ENCODE assay signal across 19 cellular contexts in genomic region chr11:32466279-32466915, GRCh38. TPM values are rescaled to one million over a fixed set of nuclear protein-coding genes. Genes with fewer than 3 reads are reported as not detected.
A peak's percentile ranks its signal among the peaks of the same experiment; 100 is the strongest.
DNase-seq lines count a peak whose midpoint lies in the region; ATAC-seq and TF ChIP-seq lines count a peak whose summit lies in the region.
"Had no signal": no experiment of that assay in that cellular context is flagged by ENCODE, and none has a peak within 500 bp of the region (broad histone marks: within the 10 kb centered on the region; RNA-seq: fewer than 3 reads in every experiment).

No MANE protein-coding gene starts in this region.

- ATAC-seq in mucosa of descending colon = peak; percentile 79
- no peak for ATAC-seq in HG03378 (IDR thresholded peaks at IDR 0.05; ENCODE audit: unreplicated experiment)
- no peak for ATAC-seq in HG03354 (IDR thresholded peaks at IDR 0.05; ENCODE audit: poor library complexity, severe bottlenecking, unreplicated experiment)
- ATAC-seq: activated CD8-positive, alpha-beta memory T cell treated with anti-CD3 and anti-CD28 coated beads, Interleukin-2, amount 10 ng/mL, durations not matched to agents 7 days and 5 days; gastroesophageal sphincter; stimulated activated effector memory CD8-positive, alpha-beta T cell treated with anti-CD3 and anti-CD28 coated beads, Interleukin-12 subunit alpha, Interleukin-12 subunit beta, amount 100 ng/mL, for 72 hours had no signal

- intact Hi-C loops in mucosa of descending colon (cut with DNase I, micrococcal nuclease) = no loop called here

- H3K4me3 ChIP-seq in NB4 (ENCODE audit: low read depth, low read length) (no peak overlapping the region), mucosa of descending colon (no peak overlapping the region)
- H3K4me3 ChIP-seq: gastroesophageal sphincter, HAP-1, ovary had no signal

- no peaks in the 10 kb centered on the region for H3K9me3 ChIP-seq in mucosa of descending colon
- H3K9me3 ChIP-seq: gastroesophageal sphincter, HAP-1, ovary had no signal

- no peaks in the 10 kb centered on the region for H3K36me3 ChIP-seq in mucosa of descending colon (ENCODE audit: low read depth)
- H3K36me3 ChIP-seq: gastroesophageal sphincter, HAP-1, ovary had no signal

- H3K4me1 ChIP-seq in mucosa of descending colon (ENCODE audit: low read depth) = no peaks in the 10 kb centered on the region
- H3K4me1 ChIP-seq: gastroesophageal sphincter, HAP-1 had no signal

- no peak for TF ChIP-seq POLR2A in NB4 (IDR thresholded peaks at IDR 0.05; ENCODE audit: extremely low read depth, insufficient read length)

- no peak for TF ChIP-seq CTCF in NB4 (IDR thresholded peaks at IDR 0.05; ENCODE audit: low read depth, low read length)
- TF ChIP-seq CTCF in mucosa of descending colon (IDR thresholded peaks at IDR 0.05) = no peak

- DNase-seq in Daoy (ENCODE audit: low read depth) (peak; percentile 84), NB4 (ENCODE audit: low read depth) (peak; percentile 34), amniotic epithelial cell (ENCODE audit: low read depth) (peak; percentile 96), mucosa of descending colon (no peak), NCI-H69 (lab: John Stamatoyannopoulos, UW) (no peak), occipital lobe (lab: John Stamatoyannopoulos, UW) (no peak)
- DNase-seq: activated CD8-positive, alpha-beta memory T cell treated with anti-CD3 and anti-CD28 coated beads, Interleukin-2, amount 10 ng/mL, durations not matched to agents 7 days and 5 days; activated gamma-delta T cell; aorta; immature natural killer cell; ovary had no signal

RNA-seq across cellular contexts. Expression of gene WT1, which starts 31.1 kb away (rescaled TPM):
- 8.0 and 10.7 TPM in 2 replicates for total RNA-seq in Daoy (2014; rRNA removed; shearing (Covaris generic))
- total RNA-seq in mucosa of descending colon (under 1 TPM in 2 of 3 donors, not detected in 1; 0.09 to 0.57 TPM), occipital lobe (not detected)
- total RNA-seq: activated CD8-positive, alpha-beta memory T cell treated with anti-CD3 and anti-CD28 coated beads, Interleukin-2, amount 10 ng/mL, durations not matched to agents 7 days and 5 days; endothelial cell of umbilical vein; mononuclear cell; T-helper 1 cell treated with Interleukin-12 subunit alpha and Interleukin-12 subunit beta and Interleukin-4 antibody, amounts not matched to agents 30 ng/mL and 1 ng/mL, for 36 hours had no signal

Comparison
In these comparisons a context has a peak if more than half of its experiments do, and no peak if none do; other contexts are left out.
1. DNase-seq: peak in Daoy (single experiment), NB4 (single experiment) and amniotic epithelial cell (single experiment); none in mucosa of descending colon (0 of 3), NCI-H69 (single experiment) and occipital lobe (single experiment).